26 cellular contexts compared by ENCODE assay signal in genomic region chr7:139180700-139181311, GRCh38. TPM values are rescaled to one million over a fixed set of nuclear protein-coding genes. Genes with fewer than 3 reads are reported as not detected.
DNase-seq lines count a peak whose midpoint lies in the region; ATAC-seq and TF ChIP-seq lines count a peak whose summit lies in the region.
"Had no signal": no experiment of that assay in that cellular context is flagged by ENCODE, and none has a peak within 500 bp of the region (broad histone marks: within the 10 kb centered on the region; RNA-seq: fewer than 3 reads in every experiment).

No MANE protein-coding gene starts in this region.

- H3K9me3 Mint-ChIP-seq in natural killer cell treated with Interleukin-12 subunit alpha and Interleukin-12 subunit beta and Interleukin-15 and Interleukin-18, amount 100 ng/mL, for 72 hours, result no peaks in the 10 kb centered on the region
- H3K9me3 Mint-ChIP-seq in endodermal cell, result no peaks in the 10 kb centered on the region
- H3K9me3 Mint-ChIP-seq: activated CD4-positive, alpha-beta T cell treated with anti-CD3 and anti-CD28 coated beads, Interleukin-2, amount 10 ng/mL, durations not matched to agents 24 days and 14 days; activated T-cell treated with anti-CD3 and anti-CD28 coated beads, Interleukin-2, amount 50 U/mL, for 4 hours; nephron progenitor cell had no signal

- H3K27me3 ChIP-seq in IMR-90 (ENCODE audit: control insufficient read depth, insufficient read depth, low read length), result no peaks in the 10 kb centered on the region
- no peaks in the 10 kb centered on the region for H3K27me3 ChIP-seq in endodermal cell (ENCODE audit: control insufficient read depth, insufficient read depth, low read length, poor library complexity, severe bottlenecking)
- H3K27me3 ChIP-seq: foreskin keratinocyte, heart right ventricle, right atrium auricular region, transverse colon had no signal

- H3K36me3 Mint-ChIP-seq in natural killer cell treated with Interleukin-12 subunit alpha and Interleukin-12 subunit beta and Interleukin-15 and Interleukin-18, amount 100 ng/mL, for 72 hours, result peaks cover 6% of the 10 kb centered on the region
- peaks cover 15% of the 10 kb centered on the region for H3K36me3 Mint-ChIP-seq in endodermal cell (ENCODE audit: low read depth)

- H3K9ac ChIP-seq in IMR-90 (ENCODE audit: low read depth, low read length), result no peak overlapping the region
- no peak overlapping the region for H3K9ac ChIP-seq in endodermal cell (ENCODE audit: extremely low read depth, low read length, poor library complexity, severe bottlenecking)
- H3K9ac ChIP-seq: parathyroid adenoma had no signal

- H2BK20ac ChIP-seq in IMR-90 (ENCODE audit: low read depth, low read length), result no peak overlapping the region

- H2BK120ac ChIP-seq in IMR-90 (ENCODE audit: low read depth, low read length), result no peak overlapping the region

- H3K9me1 ChIP-seq in IMR-90 (ENCODE audit: insufficient read depth, low read length), result no peaks in the 10 kb centered on the region

- no peak overlapping the region for H3K4ac ChIP-seq in IMR-90 (ENCODE audit: low read depth, low read length)

- BruUV-seq in IMR-90 (replicated peaks; lab: Mats Ljungman, UMichigan), result no TSS peak

- no peak overlapping the region for H3K27ac ChIP-seq in IMR-90 (ENCODE audit: insufficient read depth, low read length)
- no peak overlapping the region for H3K27ac ChIP-seq in endodermal cell (ENCODE audit: low read depth, low read length)
- H3K27ac ChIP-seq: foreskin keratinocyte, heart right ventricle, parathyroid adenoma, right atrium auricular region, SK-N-MC, transverse colon had no signal

- H3K36me3 ChIP-seq in IMR-90 (ENCODE audit: control insufficient read depth, insufficient read depth, low read length), result peaks cover 4% of the 10 kb centered on the region
- H3K36me3 ChIP-seq in endodermal cell (ENCODE audit: control insufficient read depth, insufficient read depth, low read length), result peaks cover 11% of the 10 kb centered on the region
- H3K36me3 ChIP-seq: right atrium auricular region, transverse colon had no signal

- no peak overlapping the region for H3K56ac ChIP-seq in IMR-90 (ENCODE audit: extremely low read depth, insufficient read depth, low read length)

- peak; percentile 42 for DNase-seq in EH (ENCODE audit: low read depth)
- DNase-seq in IMR-90, result peak; percentile 37
- DNase-seq in amniotic epithelial cell (ENCODE audit: low read depth), result peak; percentile 25
- peak; percentile 16 for DNase-seq in fibroblast of peridontal ligament (ENCODE audit: extremely low read depth)
- no peak for DNase-seq in iPS-NIHi11 (ENCODE audit: low spot score)
- no peak for DNase-seq in natural killer cell treated with Interleukin-12 subunit alpha and Interleukin-12 subunit beta and Interleukin-15 and Interleukin-18, amount 100 ng/mL, for 72 hours (ENCODE audit: low spot score)
- no peak for DNase-seq in endodermal cell
- DNase-seq: ACHN; activated CD4-positive, alpha-beta T cell treated with anti-CD3 and anti-CD28 coated beads, Interleukin-2, amount 10 ng/mL, durations not matched to agents 24 days and 14 days; activated gamma-delta T cell treated with Interleukin-2 at 50 U/mL for 16 hours; activated T-cell treated with anti-CD3 and anti-CD28 coated beads, Interleukin-2, amount 50 U/mL, for 4 hours; cerebellar nuclear complex; DMS79; heart right ventricle; NCI-H1417; NCI-H2081 treated with DMSO at 0.1 percent for 48 hours; NCI-H748 treated with DMSO at 0.1 percent for 48 hours; nephron progenitor cell; RPMI8226; transverse colon had no signal

- H2AK9ac ChIP-seq in IMR-90 (replicated peaks; ENCODE audit: low read depth, low read length, poor library complexity), result no peak overlapping the region

- CTCF ChIA-PET in IMR-90 (lab: Yijun Ruan, JAX), result no interaction called here

- H4K91ac ChIP-seq in IMR-90 (ENCODE audit: insufficient read depth, low read depth, low read length), result no peak overlapping the region

- TF ChIP-seq CTCF in IMR-90 (conservative IDR thresholded peaks at IDR 0.05; ENCODE audit: low read depth, low read length) (no peak), endodermal cell (conservative IDR thresholded peaks at IDR 0.05) (no peak)

- H3K4me3 Mint-ChIP-seq in natural killer cell treated with Interleukin-12 subunit alpha and Interleukin-12 subunit beta and Interleukin-15 and Interleukin-18, amount 100 ng/mL, for 72 hours, result no peak overlapping the region
- H3K4me3 Mint-ChIP-seq in endodermal cell, result no peak overlapping the region
- H3K4me3 Mint-ChIP-seq: activated CD4-positive, alpha-beta T cell treated with anti-CD3 and anti-CD28 coated beads, Interleukin-2, amount 10 ng/mL, durations not matched to agents 24 days and 14 days; activated T-cell treated with anti-CD3 and anti-CD28 coated beads, Interleukin-2, amount 50 U/mL, for 4 hours; nephron progenitor cell had no signal

- H3K27ac Mint-ChIP-seq in natural killer cell treated with Interleukin-12 subunit alpha and Interleukin-12 subunit beta and Interleukin-15 and Interleukin-18, amount 100 ng/mL, for 72 hours, result no peak overlapping the region
- no peak overlapping the region for H3K27ac Mint-ChIP-seq in endodermal cell
- H3K27ac Mint-ChIP-seq: activated CD4-positive, alpha-beta T cell treated with anti-CD3 and anti-CD28 coated beads, Interleukin-2, amount 10 ng/mL, durations not matched to agents 24 days and 14 days; nephron progenitor cell had no signal

- H3K79me1 ChIP-seq in IMR-90 (ENCODE audit: low read depth in 1 of 2, low read length in 2 of 2), result no peaks in the 10 kb centered on the region

- H3K9me3 ChIP-seq in IMR-90 (ENCODE audit: control insufficient read depth, insufficient read depth, low read length) (no peaks in the 10 kb centered on the region), endodermal cell (ENCODE audit: control insufficient read depth, low read length) (no peaks in the 10 kb centered on the region)
- H3K9me3 ChIP-seq: heart right ventricle, right atrium auricular region, transverse colon had no signal

- peak; percentile 37 for ATAC-seq in IMR-90 (ENCODE audit: low read depth)
- ATAC-seq in HG02798 (IDR thresholded peaks at IDR 0.05; ENCODE audit: poor library complexity, unreplicated experiment), result no peak
- ATAC-seq in natural killer cell treated with Interleukin-12 subunit alpha and Interleukin-12 subunit beta and Interleukin-15 and Interleukin-18, amount 100 ng/mL, for 72 hours, result no peak
- ATAC-seq: activated T-cell treated with anti-CD3 and anti-CD28 coated beads, Interleukin-2, amount 50 U/mL, for 4 hours; foreskin keratinocyte; heart right ventricle had no signal

- intact Hi-C loops in IMR-90 (cut with micrococcal nuclease), result no loop called here

- H3K4me3 ChIP-seq in IMR-90 (ENCODE audit: insufficient read depth, low read depth, low read length) (no peak overlapping the region), endodermal cell (ENCODE audit: low read length) (no peak overlapping the region)
- H3K4me3 ChIP-seq: heart right ventricle, lung, right atrium auricular region, SK-N-MC, transverse colon had no signal

- TF ChIP-seq RAD21 in IMR-90 (IDR thresholded peaks at IDR 0.05; ENCODE audit: low read length), result no peak

- H3K4me1 ChIP-seq in IMR-90 (ENCODE audit: control insufficient read depth, insufficient read depth, low read length) (no peaks in the 10 kb centered on the region), endodermal cell (ENCODE audit: control insufficient read depth, insufficient read depth, low read length) (no peaks in the 10 kb centered on the region)
- H3K4me1 ChIP-seq: foreskin keratinocyte, heart right ventricle, parathyroid adenoma, right atrium auricular region, transverse colon had no signal

- dilution Hi-C loops in IMR-90 (cut with HindIII; ENCODE audit: low sequenced_read_pairs, unreplicated experiment), result no loop called here

- in situ Hi-C loops in IMR-90 (cut with MboI; ENCODE audit: low sequenced_read_pairs), result no loop called here

- H3K4me2 ChIP-seq in IMR-90 (ENCODE audit: low read depth, low read length), result no peak overlapping the region

- no peak overlapping the region for H2BK15ac ChIP-seq in IMR-90 (ENCODE audit: low read depth, low read length)

- no peak overlapping the region for H3K14ac ChIP-seq in IMR-90 (replicated peaks; ENCODE audit: low read depth, low read length)

- H4K20me1 ChIP-seq in IMR-90 (ENCODE audit: insufficient read depth, low read length), result no peaks in the 10 kb centered on the region

- H3K27me3 Mint-ChIP-seq in natural killer cell treated with Interleukin-12 subunit alpha and Interleukin-12 subunit beta and Interleukin-15 and Interleukin-18, amount 100 ng/mL, for 72 hours, result no peaks in the 10 kb centered on the region
- no peaks in the 10 kb centered on the region for H3K27me3 Mint-ChIP-seq in endodermal cell (ENCODE audit: insufficient read depth)
- H3K27me3 Mint-ChIP-seq: activated CD4-positive, alpha-beta T cell treated with anti-CD3 and anti-CD28 coated beads, Interleukin-2, amount 10 ng/mL, durations not matched to agents 24 days and 14 days had no signal

- no peak overlapping the region for H2BK5ac ChIP-seq in IMR-90 (ENCODE audit: low read depth, low read length, poor library complexity, severe bottlenecking)

- no peak overlapping the region for H2AFZ ChIP-seq in IMR-90 (replicated peaks; ENCODE audit: low read length, poor library complexity)
- H2AFZ ChIP-seq: parathyroid adenoma had no signal

- no peak overlapping the region for H4K5ac ChIP-seq in IMR-90 (ENCODE audit: low read depth, low read length)

- H3K23ac ChIP-seq in IMR-90 (ENCODE audit: low read depth, low read length), result no peak overlapping the region

- no peak for TF ChIP-seq POLR2A in IMR-90 (IDR thresholded peaks at IDR 0.05; ENCODE audit: low read depth, low read length)

- H2AK5ac ChIP-seq in IMR-90 (ENCODE audit: low read depth, low read length), result no peak overlapping the region

- no peak overlapping the region for H4K8ac ChIP-seq in IMR-90 (ENCODE audit: low read depth in 2 of 2, low read length in 2 of 2)

- POLR2A ChIA-PET in IMR-90 (lab: Charles Lee; ENCODE audit: unreplicated experiment), result no interaction called here

- WGBS in IMR-90 (ENCODE audit: extremely low coverage in 2 of 2, insufficient read length in 1 of 2), 2 experiments, result 100% methylated on average over 3 of the region's 5 CpGs; no CpG with 5 or more reads in 1 of the 2 experiments
- 90 to 96% methylated on average over 5 of the region's 5 CpGs for WGBS in endodermal cell (ENCODE audit: insufficient coverage in 1 of 2, insufficient read length in 1 of 2), 2 experiments

- no peak overlapping the region for H3K18ac ChIP-seq in IMR-90 (ENCODE audit: low read depth, low read length)

- H3K4me1 Mint-ChIP-seq in natural killer cell treated with Interleukin-12 subunit alpha and Interleukin-12 subunit beta and Interleukin-15 and Interleukin-18, amount 100 ng/mL, for 72 hours (ENCODE audit: low read depth in 2 of 2), result peaks cover 10 to 17% of the 10 kb centered on the region in 2 donors
- H3K4me1 Mint-ChIP-seq in endodermal cell, result peaks cover 34% of the 10 kb centered on the region
- H3K4me1 Mint-ChIP-seq: nephron progenitor cell had no signal

RNA-seq across cellular contexts. Expression of gene UBN2, which starts 50.2 kb away (rescaled TPM):
- total RNA-seq in IMR-90 (2012; rRNA removed) (2.3 and 3.6 TPM in 2 replicates), endodermal cell (10 to 100 TPM; 45.3 to 48.8 TPM)
- 1.2 and 1.6 TPM in 2 replicates for polyA plus RNA-seq in IMR-90 (2012; rRNA removed)
- polyA plus RNA-seq in IMR-90 (2012; cell fraction: cytosol; rRNA removed), result 0.17 and 0.20 TPM in 2 replicates
- 0.96 and 6.9 TPM in 2 replicates for polyA plus RNA-seq in IMR-90 (2012; cell fraction: nucleus; rRNA removed; ENCODE audit: low replicate concordance)
- 10 to 100 TPM; 14.7 to 17.9 TPM for total RNA-seq in natural killer cell treated with Interleukin-12 subunit alpha and Interleukin-12 subunit beta and Interleukin-15 and Interleukin-18, amount 100 ng/mL, for 72 hours
- 8.1 TPM for polyA plus RNA-seq in endodermal cell (2013, experiment 1 of 2)
- polyA plus RNA-seq in endodermal cell (2013, experiment 2 of 2), result 9.1 TPM

Comparison
In these comparisons a context has a peak if more than half of its experiments do, and no peak if none do; other contexts are left out.
1. DNase-seq: peak in EH (single experiment), IMR-90 (single experiment), amniotic epithelial cell (single experiment) and fibroblast of peridontal ligament (single experiment); none in iPS-NIHi11 (single experiment), natural killer cell treated with Interleukin-12 subunit alpha and Interleukin-12 subunit beta and Interleukin-15 and Interleukin-18, amount 100 ng/mL, for 72 hours (single experiment) and endodermal cell (single experiment).